Comparison of ENCODE assay signal across 1 cellular context in the genomic region with DNA sequence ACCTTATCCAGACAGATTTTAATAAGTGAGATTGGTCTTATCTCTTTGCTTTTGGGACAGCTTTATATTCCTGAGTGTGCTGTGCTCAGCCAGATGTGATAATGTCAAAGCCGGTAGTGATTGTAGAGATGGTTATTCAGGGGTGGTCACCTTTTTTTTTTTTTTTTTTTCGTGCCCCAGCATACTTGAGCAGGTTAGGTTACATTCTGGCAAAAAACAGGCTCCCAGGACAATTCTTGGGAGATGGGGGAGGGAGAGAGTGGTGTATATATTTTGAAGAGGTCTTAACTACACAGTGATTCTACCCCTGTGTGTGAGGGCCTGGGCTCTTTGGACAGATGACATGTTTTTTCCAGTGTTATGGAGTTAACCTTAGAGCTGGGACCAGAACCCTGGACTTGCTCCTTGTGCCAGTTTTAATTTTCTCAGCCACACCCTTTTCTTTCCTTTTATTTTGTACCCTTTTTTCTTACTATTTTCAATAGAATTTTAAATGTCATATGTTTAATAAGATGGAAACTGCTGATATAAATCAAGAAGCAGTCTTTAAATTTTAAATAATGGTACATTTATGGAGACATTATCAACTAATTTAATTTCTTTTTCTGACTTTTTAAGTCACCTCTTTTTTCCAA.
TF ChIP-seq lines count a peak whose summit lies in the region.

No MANE protein-coding gene starts in this region.

TF ChIP-seq in K562, 482 proteins besides CTCF, POLR2A, EP300 and RAD21 (continued from another document and continues in another):
- peak; percentile 51; the same call in 1 of the 2 replicates for TF ChIP-seq POLR2H (tag; IDR thresholded peaks at IDR 0.05; ENCODE audit: low read depth)
- no peak for TF ChIP-seq ZFP36 (IDR thresholded peaks at IDR 0.05; ENCODE audit: low read depth, low read length, partially characterized antibody)
- TF ChIP-seq PBX2 (CRISPR knock-in tag; IDR thresholded peaks at IDR 0.05; ENCODE audit: low read depth): no peak
- TF ChIP-seq PBX2 (tag; conservative IDR thresholded peaks at IDR 0.05; ENCODE audit: low read depth): no peak; the same call in 1 of the 2 replicates
- no peak for TF ChIP-seq ZBED1 (IDR thresholded peaks at IDR 0.05)
- TF ChIP-seq, protein P1, sequence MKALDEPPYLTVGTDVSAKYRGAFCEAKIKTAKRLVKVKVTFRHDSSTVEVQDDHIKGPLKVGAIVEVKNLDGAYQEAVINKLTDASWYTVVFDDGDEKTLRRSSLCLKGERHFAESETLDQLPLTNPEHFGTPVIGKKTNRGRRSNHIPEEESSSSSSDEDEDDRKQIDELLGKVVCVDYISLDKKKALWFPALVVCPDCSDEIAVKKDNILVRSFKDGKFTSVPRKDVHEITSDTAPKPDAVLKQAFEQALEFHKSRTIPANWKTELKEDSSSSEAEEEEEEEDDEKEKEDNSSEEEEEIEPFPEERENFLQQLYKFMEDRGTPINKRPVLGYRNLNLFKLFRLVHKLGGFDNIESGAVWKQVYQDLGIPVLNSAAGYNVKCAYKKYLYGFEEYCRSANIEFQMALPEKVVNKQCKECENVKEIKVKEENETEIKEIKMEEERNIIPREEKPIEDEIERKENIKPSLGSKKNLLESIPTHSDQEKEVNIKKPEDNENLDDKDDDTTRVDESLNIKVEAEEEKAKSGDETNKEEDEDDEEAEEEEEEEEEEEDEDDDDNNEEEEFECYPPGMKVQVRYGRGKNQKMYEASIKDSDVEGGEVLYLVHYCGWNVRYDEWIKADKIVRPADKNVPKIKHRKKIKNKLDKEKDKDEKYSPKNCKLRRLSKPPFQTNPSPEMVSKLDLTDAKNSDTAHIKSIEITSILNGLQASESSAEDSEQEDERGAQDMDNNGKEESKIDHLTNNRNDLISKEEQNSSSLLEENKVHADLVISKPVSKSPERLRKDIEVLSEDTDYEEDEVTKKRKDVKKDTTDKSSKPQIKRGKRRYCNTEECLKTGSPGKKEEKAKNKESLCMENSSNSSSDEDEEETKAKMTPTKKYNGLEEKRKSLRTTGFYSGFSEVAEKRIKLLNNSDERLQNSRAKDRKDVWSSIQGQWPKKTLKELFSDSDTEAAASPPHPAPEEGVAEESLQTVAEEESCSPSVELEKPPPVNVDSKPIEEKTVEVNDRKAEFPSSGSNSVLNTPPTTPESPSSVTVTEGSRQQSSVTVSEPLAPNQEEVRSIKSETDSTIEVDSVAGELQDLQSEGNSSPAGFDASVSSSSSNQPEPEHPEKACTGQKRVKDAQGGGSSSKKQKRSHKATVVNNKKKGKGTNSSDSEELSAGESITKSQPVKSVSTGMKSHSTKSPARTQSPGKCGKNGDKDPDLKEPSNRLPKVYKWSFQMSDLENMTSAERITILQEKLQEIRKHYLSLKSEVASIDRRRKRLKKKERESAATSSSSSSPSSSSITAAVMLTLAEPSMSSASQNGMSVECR (CRISPR knock-in tag; IDR thresholded peaks at IDR 0.05): no peak
- no peak for TF ChIP-seq SRF (CRISPR knock-in tag; IDR thresholded peaks at IDR 0.05)
- TF ChIP-seq ATF7 (IDR thresholded peaks at IDR 0.05): peak; percentile 60; the same call in 1 of the 2 replicates
- peak in 1 of 2 experiments; percentile 55; a peak in 2 of 4 replicates for TF ChIP-seq HDAC1 (IDR thresholded peaks at IDR 0.05)
- no peak for TF ChIP-seq FOXM1 (IDR thresholded peaks at IDR 0.05; ENCODE audit: low read depth)
- TF ChIP-seq FOXM1 (CRISPR knock-in tag; IDR thresholded peaks at IDR 0.05; ENCODE audit: low read depth): no peak
- TF ChIP-seq ELF4 (CRISPR knock-in tag; IDR thresholded peaks at IDR 0.05): 0 out of 2 replicates have a peak, but pooled peaks have one; percentile 35
- TF ChIP-seq ADNP (tag; IDR thresholded peaks at IDR 0.05): peak; percentile 52; the same call in 1 of the 2 replicates
- no peak for TF ChIP-seq HDAC2 (IDR thresholded peaks at IDR 0.05)
- no peak for TF ChIP-seq CBX3 (IDR thresholded peaks at IDR 0.05; ENCODE audit: borderline replicate concordance in 1 of 2, low read length in 2 of 2)
- TF ChIP-seq ZNF165 (CRISPR knock-in tag; IDR thresholded peaks at IDR 0.05; ENCODE audit: borderline replicate concordance): no peak
- no peak for TF ChIP-seq CBX5 (IDR thresholded peaks at IDR 0.05; ENCODE audit: borderline replicate concordance, low read depth)
- no peak for TF ChIP-seq ZNF717 (CRISPR knock-in tag; IDR thresholded peaks at IDR 0.05)
- TF ChIP-seq, protein P2, sequence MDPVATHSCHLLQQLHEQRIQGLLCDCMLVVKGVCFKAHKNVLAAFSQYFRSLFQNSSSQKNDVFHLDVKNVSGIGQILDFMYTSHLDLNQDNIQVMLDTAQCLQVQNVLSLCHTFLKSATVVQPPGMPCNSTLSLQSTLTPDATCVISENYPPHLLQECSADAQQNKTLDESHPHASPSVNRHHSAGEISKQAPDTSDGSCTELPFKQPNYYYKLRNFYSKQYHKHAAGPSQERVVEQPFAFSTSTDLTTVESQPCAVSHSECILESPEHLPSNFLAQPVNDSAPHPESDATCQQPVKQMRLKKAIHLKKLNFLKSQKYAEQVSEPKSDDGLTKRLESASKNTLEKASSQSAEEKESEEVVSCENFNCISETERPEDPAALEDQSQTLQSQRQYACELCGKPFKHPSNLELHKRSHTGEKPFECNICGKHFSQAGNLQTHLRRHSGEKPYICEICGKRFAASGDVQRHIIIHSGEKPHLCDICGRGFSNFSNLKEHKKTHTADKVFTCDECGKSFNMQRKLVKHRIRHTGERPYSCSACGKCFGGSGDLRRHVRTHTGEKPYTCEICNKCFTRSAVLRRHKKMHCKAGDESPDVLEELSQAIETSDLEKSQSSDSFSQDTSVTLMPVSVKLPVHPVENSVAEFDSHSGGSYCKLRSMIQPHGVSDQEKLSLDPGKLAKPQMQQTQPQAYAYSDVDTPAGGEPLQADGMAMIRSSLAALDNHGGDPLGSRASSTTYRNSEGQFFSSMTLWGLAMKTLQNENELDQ (CRISPR knock-in tag; IDR thresholded peaks at IDR 0.05; ENCODE audit: borderline replicate concordance): no peak
- peak; percentile 41; the same call in 1 of the 2 replicates for TF ChIP-seq TAL1 (IDR thresholded peaks at IDR 0.05)
- no peak for TF ChIP-seq HIVEP1 (CRISPR knock-in tag; IDR thresholded peaks at IDR 0.05)
- no peak for TF ChIP-seq MCM2 (IDR thresholded peaks at IDR 0.05; ENCODE audit: low read depth)
- no peak for TF ChIP-seq CEBPB (tag; IDR thresholded peaks at IDR 0.05)
- no peak for TF ChIP-seq HMBOX1 (IDR thresholded peaks at IDR 0.05)
- no peak for TF ChIP-seq ZNF780A (CRISPR knock-in tag; IDR thresholded peaks at IDR 0.05)
- 0 out of 2 replicates have a peak, but pooled peaks have one; percentile 16 for TF ChIP-seq ZBTB17 (CRISPR knock-in tag; IDR thresholded peaks at IDR 0.05)
- TF ChIP-seq TSC22D4 (tag; IDR thresholded peaks at IDR 0.05): 0 out of 2 replicates have a peak, but pooled peaks have one; percentile 28
- no peak for TF ChIP-seq NR2F6 (CRISPR knock-in tag; IDR thresholded peaks at IDR 0.05)
- TF ChIP-seq MYNN (IDR thresholded peaks at IDR 0.05): 0 out of 2 replicates have a peak, but pooled peaks have one; percentile 1
- TF ChIP-seq MYNN (CRISPR knock-in tag; IDR thresholded peaks at IDR 0.05): no peak
- no peak for TF ChIP-seq SNIP1 (IDR thresholded peaks at IDR 0.05; ENCODE audit: low read depth)
- no peak for TF ChIP-seq KDM2B (CRISPR knock-in tag; IDR thresholded peaks at IDR 0.05)
- TF ChIP-seq, protein P3, sequence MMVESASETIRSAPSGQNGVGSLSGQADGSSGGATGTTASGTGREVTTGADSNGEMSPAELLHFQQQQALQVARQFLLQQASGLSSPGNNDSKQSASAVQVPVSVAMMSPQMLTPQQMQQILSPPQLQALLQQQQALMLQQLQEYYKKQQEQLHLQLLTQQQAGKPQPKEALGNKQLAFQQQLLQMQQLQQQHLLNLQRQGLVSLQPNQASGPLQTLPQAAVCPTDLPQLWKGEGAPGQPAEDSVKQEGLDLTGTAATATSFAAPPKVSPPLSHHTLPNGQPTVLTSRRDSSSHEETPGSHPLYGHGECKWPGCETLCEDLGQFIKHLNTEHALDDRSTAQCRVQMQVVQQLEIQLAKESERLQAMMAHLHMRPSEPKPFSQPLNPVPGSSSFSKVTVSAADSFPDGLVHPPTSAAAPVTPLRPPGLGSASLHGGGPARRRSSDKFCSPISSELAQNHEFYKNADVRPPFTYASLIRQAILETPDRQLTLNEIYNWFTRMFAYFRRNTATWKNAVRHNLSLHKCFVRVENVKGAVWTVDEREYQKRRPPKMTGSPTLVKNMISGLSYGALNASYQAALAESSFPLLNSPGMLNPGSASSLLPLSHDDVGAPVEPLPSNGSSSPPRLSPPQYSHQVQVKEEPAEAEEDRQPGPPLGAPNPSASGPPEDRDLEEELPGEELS (CRISPR knock-in tag; IDR thresholded peaks at IDR 0.05; ENCODE audit: borderline replicate concordance): no peak
- TF ChIP-seq NCOA4 (IDR thresholded peaks at IDR 0.05; ENCODE audit: partially characterized antibody): no peak
- TF ChIP-seq SMARCC2 (IDR thresholded peaks at IDR 0.05; ENCODE audit: low read depth): no peak
- no peak for TF ChIP-seq PKNOX1 (IDR thresholded peaks at IDR 0.05)
- TF ChIP-seq BCOR (IDR thresholded peaks at IDR 0.05): no peak
- TF ChIP-seq DLX4 (CRISPR knock-in tag; IDR thresholded peaks at IDR 0.05): no peak
- no peak for TF ChIP-seq TCF7L2 (IDR thresholded peaks at IDR 0.05; ENCODE audit: low read depth, low read length)
- peak; percentile 75 for TF ChIP-seq CBFA2T3 (IDR thresholded peaks at IDR 0.05)
- TF ChIP-seq ELF1 (tag; IDR thresholded peaks at IDR 0.05): no peak; the same call in 1 of the 2 replicates
- no peak for TF ChIP-seq IRF9 (tag; IDR thresholded peaks at IDR 0.05)
- no peak for TF ChIP-seq ZKSCAN3 (CRISPR knock-in tag; IDR thresholded peaks at IDR 0.05)
- TF ChIP-seq TCF3 (CRISPR knock-in tag; IDR thresholded peaks at IDR 0.05): no peak
- TF ChIP-seq SUPT5H (IDR thresholded peaks at IDR 0.05): no peak
- no peak for TF ChIP-seq SNRNP70 (optimal IDR thresholded peaks at IDR 0.05; ENCODE audit: low read depth, low read length)
- TF ChIP-seq, protein P4, sequence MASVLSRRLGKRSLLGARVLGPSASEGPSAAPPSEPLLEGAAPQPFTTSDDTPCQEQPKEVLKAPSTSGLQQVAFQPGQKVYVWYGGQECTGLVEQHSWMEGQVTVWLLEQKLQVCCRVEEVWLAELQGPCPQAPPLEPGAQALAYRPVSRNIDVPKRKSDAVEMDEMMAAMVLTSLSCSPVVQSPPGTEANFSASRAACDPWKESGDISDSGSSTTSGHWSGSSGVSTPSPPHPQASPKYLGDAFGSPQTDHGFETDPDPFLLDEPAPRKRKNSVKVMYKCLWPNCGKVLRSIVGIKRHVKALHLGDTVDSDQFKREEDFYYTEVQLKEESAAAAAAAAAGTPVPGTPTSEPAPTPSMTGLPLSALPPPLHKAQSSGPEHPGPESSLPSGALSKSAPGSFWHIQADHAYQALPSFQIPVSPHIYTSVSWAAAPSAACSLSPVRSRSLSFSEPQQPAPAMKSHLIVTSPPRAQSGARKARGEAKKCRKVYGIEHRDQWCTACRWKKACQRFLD (CRISPR knock-in tag; IDR thresholded peaks at IDR 0.05): no peak
- TF ChIP-seq FOXA1 (IDR thresholded peaks at IDR 0.05; ENCODE audit: borderline replicate concordance): no peak
- TF ChIP-seq KAT2B (IDR thresholded peaks at IDR 0.05; ENCODE audit: low read depth, low read length): no peak
- TF ChIP-seq KDM1A (IDR thresholded peaks at IDR 0.05): 0 out of 4 replicates have a peak, but pooled peaks of 1 of the 2 experiments have one; percentile 49
- no peak for TF ChIP-seq ZNF212 (CRISPR knock-in tag; IDR thresholded peaks at IDR 0.05)
